Comparison of ENCODE assay signal across 8 cellular contexts in genomic region chr12:121581681-121582439, GRCh38. TPM values are rescaled to one million over a fixed set of nuclear protein-coding genes. Genes with fewer than 3 reads are reported as not detected.
DNase-seq lines count a peak whose midpoint lies in the region; ATAC-seq, FAIRE-seq and TF ChIP-seq lines count a peak whose summit lies in the region.

No MANE protein-coding gene starts in this region.

- H3K27me3 ChIP-seq in OCI-LY3 (ENCODE audit: low read depth, low read length) = no peaks in the 10 kb centered on the region
- no peaks in the 10 kb centered on the region for H3K27me3 ChIP-seq in upper lobe of right lung

- ATAC-seq in upper lobe of right lung (peak; percentile 27), GM21576 (IDR thresholded peaks at IDR 0.05; ENCODE audit: unreplicated experiment) (no peak)

- peak overlapping the region; percentile 78 for H3K27ac Mint-ChIP-seq in mesothelial cell of epicardium

- H3K36me3 ChIP-seq in OCI-LY3 (replicated peaks; ENCODE audit: low read depth, low read length) (peaks cover 27% of the 10 kb centered on the region), upper lobe of right lung (no peaks in the 10 kb centered on the region)

- H2AFZ ChIP-seq in OCI-LY3 (ENCODE audit: low read depth, low read length) = no peak overlapping the region

- H3K4me3 ChIP-seq in OCI-LY3 (ENCODE audit: low read length) (peak overlapping the region; percentile 79), upper lobe of right lung (peak overlapping the region; percentile 71)

- no peaks in the 10 kb centered on the region for H3K9me3 Mint-ChIP-seq in mesothelial cell of epicardium

- intact Hi-C loops in upper lobe of right lung (cut with DNase I) = no loop called here

- in situ Hi-C loops in G401 (cut with HindIII; ENCODE audit: low sequenced_read_pairs) = no loop called here

- peaks cover 75% of the 10 kb centered on the region for H3K79me2 ChIP-seq in OCI-LY3 (ENCODE audit: low read length)

- peak; percentile 80 for DNase-seq in G401 (ENCODE audit: low spot score)
- peak; percentile 54 for DNase-seq in dedifferentiated amniotic fluid mesenchymal stem cell (ENCODE audit: extremely low spot score)
- no peak for DNase-seq in mesothelial cell of epicardium (ENCODE audit: low spot score in 2 of 2, unreplicated experiment in 2 of 2)
- no peak for DNase-seq in upper lobe of right lung
- DNase-seq in H54 (ENCODE audit: insufficient read length, low spot score) = no peak
- DNase-seq in NCI-H2107 (lab: John Stamatoyannopoulos, UW) = no peak

- no peak for FAIRE-seq in H54 (lab: Jason Lieb, UNC)

- H4K20me1 ChIP-seq in OCI-LY3 (ENCODE audit: insufficient read depth, low read length) = no peaks in the 10 kb centered on the region

- H3K27me3 Mint-ChIP-seq in mesothelial cell of epicardium (ENCODE audit: low read depth) = no peaks in the 10 kb centered on the region

- H3K9ac ChIP-seq in OCI-LY3 (ENCODE audit: low read length) = peak overlapping the region; percentile 87

- H3K4me2 ChIP-seq in OCI-LY3 (ENCODE audit: low read length) = peak overlapping the region; percentile 96

- H3K27ac ChIP-seq in OCI-LY3 (ENCODE audit: low read length) (peak overlapping the region; percentile 84), upper lobe of right lung (peak overlapping the region; percentile 87)

- no peaks in the 10 kb centered on the region for H3K36me3 Mint-ChIP-seq in mesothelial cell of epicardium

- TF ChIP-seq CTCF in OCI-LY3 (IDR thresholded peaks at IDR 0.05; ENCODE audit: low read depth, low read length) = no peak
- no peak for TF ChIP-seq CTCF in mesothelial cell of epicardium (IDR thresholded peaks at IDR 0.05; ENCODE audit: unreplicated experiment)
- TF ChIP-seq CTCF in upper lobe of right lung (IDR thresholded peaks at IDR 0.05) = no peak

- H3K4me1 ChIP-seq in OCI-LY3 (ENCODE audit: low read length) = peaks cover 25% of the 10 kb centered on the region
- H3K4me1 ChIP-seq in upper lobe of right lung = peaks cover 45% of the 10 kb centered on the region

- no peaks in the 10 kb centered on the region for H3K9me3 ChIP-seq in OCI-LY3 (ENCODE audit: insufficient read depth, low read length)
- no peaks in the 10 kb centered on the region for H3K9me3 ChIP-seq in upper lobe of right lung

- peak overlapping the region; percentile 87 for H3K4me3 Mint-ChIP-seq in mesothelial cell of epicardium

- no peak for TF ChIP-seq POLR2A in H54 (IDR thresholded peaks at IDR 0.05; ENCODE audit: low read depth, low read length)

- peaks cover 34% of the 10 kb centered on the region for H3K4me1 Mint-ChIP-seq in mesothelial cell of epicardium

RNA-seq across cellular contexts. Expression of gene KDM2B, which starts 1.0 kb away (rescaled TPM):
- total RNA-seq in G401 (2014; rRNA removed; shearing (Covaris generic)) = 43.8 and 73.4 TPM in 2 replicates
- total RNA-seq in mesothelial cell of epicardium = 55.4 to 61.1 TPM (median 57.5 TPM) in 3 replicates
- 35.4 TPM for total RNA-seq in upper lobe of right lung

RNA-seq across cellular contexts. Expression of gene ORAI1, which starts 44.5 kb away (rescaled TPM):
- total RNA-seq in G401 (2014; rRNA removed; shearing (Covaris generic)) = 22.3 and 27.4 TPM in 2 replicates
- total RNA-seq in mesothelial cell of epicardium (9.8 to 10.3 TPM (median 9.8 TPM) in 3 replicates), upper lobe of right lung (32.4 TPM)

Comparison
In these comparisons a context has a peak if more than half of its experiments do, and no peak if none do; other contexts are left out.
1. DNase-seq: peak in G401 (single experiment) and dedifferentiated amniotic fluid mesenchymal stem cell (single experiment); none in mesothelial cell of epicardium (0 of 2), upper lobe of right lung (single experiment), H54 (single experiment) and NCI-H2107 (single experiment).